ENCODE assay signal across 8 cellular contexts in the genomic region with DNA sequence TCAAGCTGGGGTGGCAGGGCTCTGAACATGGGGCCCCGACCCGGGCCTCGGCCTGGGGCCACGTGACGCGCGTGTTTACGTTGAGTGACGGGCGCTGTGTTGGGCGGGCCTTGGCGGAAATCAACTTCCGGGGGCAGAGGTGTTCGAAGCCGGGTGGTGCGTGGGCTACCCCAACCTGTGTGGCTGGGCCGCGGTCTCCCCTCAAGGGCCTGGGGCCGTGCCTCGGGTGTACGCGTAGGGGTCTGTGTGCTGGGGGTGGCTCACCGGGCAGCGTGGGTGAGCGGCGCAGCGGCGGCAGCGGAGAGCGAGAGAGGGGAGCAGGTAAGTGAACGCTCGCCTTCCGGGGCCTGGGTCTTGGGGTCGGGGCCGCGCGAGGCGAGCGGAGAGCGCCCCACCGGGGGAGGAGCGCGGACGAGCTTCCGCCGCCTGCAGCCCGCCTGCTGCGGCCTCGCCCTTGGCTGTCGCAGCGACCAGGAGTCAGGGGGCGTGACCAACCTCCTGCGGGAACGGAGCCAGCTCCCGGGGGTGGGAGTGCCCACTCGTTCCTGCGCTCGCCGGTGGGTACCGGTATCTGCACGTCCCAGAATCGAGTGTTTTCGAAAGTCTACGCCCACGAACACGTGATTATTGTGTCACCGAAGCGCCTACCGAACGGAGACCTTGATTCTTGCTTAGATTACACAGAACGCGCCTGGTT. TPM values are rescaled to one million over a fixed set of nuclear protein-coding genes. Genes with fewer than 3 reads are reported as not detected.
A peak's percentile ranks its signal among the peaks of the same experiment; 100 is the strongest.
DNase-seq lines count a peak whose midpoint lies in the region; ATAC-seq, FAIRE-seq and TF ChIP-seq lines count a peak whose summit lies in the region.

A gene with protein sequence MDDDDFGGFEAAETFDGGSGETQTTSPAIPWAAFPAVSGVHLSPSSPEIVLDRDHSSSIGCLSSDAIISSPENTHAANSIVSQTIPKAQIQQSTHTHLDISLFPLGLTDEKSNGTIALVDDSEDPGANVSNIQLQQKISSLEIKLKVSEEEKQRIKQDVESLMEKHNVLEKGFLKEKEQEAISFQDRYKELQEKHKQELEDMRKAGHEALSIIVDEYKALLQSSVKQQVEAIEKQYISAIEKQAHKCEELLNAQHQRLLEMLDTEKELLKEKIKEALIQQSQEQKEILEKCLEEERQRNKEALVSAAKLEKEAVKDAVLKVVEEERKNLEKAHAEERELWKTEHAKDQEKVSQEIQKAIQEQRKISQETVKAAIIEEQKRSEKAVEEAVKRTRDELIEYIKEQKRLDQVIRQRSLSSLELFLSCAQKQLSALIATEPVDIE (plus strand): TSS at position 136 of the 697 bp plus-strand sequence. CDS start 66,760 bp downstream, outside the sequence.

- H3K9ac ChIP-seq in kidney (ENCODE audit: low read length in 2 of 2) = peak within 1 kb of the TSS; percentile 96 to 97

- H3K36me3 ChIP-seq in kidney (ENCODE audit: control insufficient read depth in 1 of 2, insufficient read depth in 2 of 2, low read length in 2 of 2) = no peaks in the 10 kb centered on the region

- H3K4me1 Mint-ChIP-seq in central memory CD8-positive, alpha-beta T cell = peaks cover 49% of the 10 kb centered on the region

- peaks cover 32% of the 10 kb centered on the region for H3K36me3 Mint-ChIP-seq in central memory CD8-positive, alpha-beta T cell (ENCODE audit: insufficient read depth)

- CTCF ChIA-PET in AG04449 (lab: Yijun Ruan, JAX) = interaction anchor here (0.5 to 2.2 kb wide), 3 partner anchors 15 to 22 kb away, joined by 3 to 5 read pairs (median 3); no protein-coding TSS in a partner anchor

- H3K4me3 ChIP-seq in AG04449 (ENCODE audit: low read depth, low read length) (peak within 1 kb of the TSS; percentile 97), kidney (ENCODE audit: low read length in 2 of 2) (peak within 1 kb of the TSS; percentile 96 to 98)

- peaks cover 3 to 5% of the 10 kb centered on the region in 2 donors for H3K4me1 ChIP-seq in kidney (ENCODE audit: control insufficient read depth in 1 of 2, insufficient read depth in 1 of 2, low read depth in 1 of 2, low read length in 2 of 2)

- no peak for FAIRE-seq in kidney (lab: Jason Lieb, UNC)

- intact Hi-C loops in kidney (cut with DNase I) = no loop called here

- no peaks in the 10 kb centered on the region for H3K9me3 ChIP-seq in kidney (ENCODE audit: control insufficient read depth in 1 of 2, low read length in 2 of 2)

- peak; percentile 26 for DNase-seq in AG04449 (ENCODE audit: low read depth, low spot score)
- peak; percentile 52 to 83 for DNase-seq in NCI-H446 (lab: John Stamatoyannopoulos, UW)
- peak; percentile 89 to 93 for DNase-seq in central memory CD8-positive, alpha-beta T cell (ENCODE audit: low spot score in 2 of 2)
- DNase-seq in kidney = peak; percentile 96
- DNase-seq in stimulated activated CD4-positive, alpha-beta T cell treated with anti-CD3 and anti-CD28 coated beads, Interleukin-15, amount 100 ng/mL, for 48 hours (ENCODE audit: low read depth in 2 of 2) = peak; percentile 76 to 83

- TF ChIP-seq CTCF in AG04449 (IDR thresholded peaks at IDR 0.05; ENCODE audit: insufficient read depth, low read length, missing control alignments) (no peak), kidney (IDR thresholded peaks at IDR 0.05; ENCODE audit: borderline replicate concordance, extremely low read depth, insufficient read depth) (no peak)

- ATAC-seq in GM18907 (IDR thresholded peaks at IDR 0.05; ENCODE audit: unreplicated experiment) (peak; percentile 95), HG03139 (IDR thresholded peaks at IDR 0.05; ENCODE audit: unreplicated experiment) (peak; percentile 91)
- peak; percentile 83 to 84 for ATAC-seq in activated CD4-positive, CD25-positive, alpha-beta regulatory T cell treated with anti-CD3 and anti-CD28 coated beads, Interleukin-2, amount 50 U/mL, for 24 hours
- ATAC-seq in central memory CD8-positive, alpha-beta T cell (replicated peaks; ENCODE audit: extremely low read depth, poor library complexity, severe bottlenecking) = peak; percentile 87

- peak within 1 kb of the TSS; percentile 97 for H3K4me3 Mint-ChIP-seq in central memory CD8-positive, alpha-beta T cell

- peak within 1 kb of the TSS; percentile 99 for H3K27ac Mint-ChIP-seq in central memory CD8-positive, alpha-beta T cell (ENCODE audit: low read depth)

- POLR2A ChIA-PET in AG04449 (lab: Yijun Ruan, JAX) = interaction anchor here (0.6 to 1.5 kb wide), 5 partner anchors 18 to 682 kb away, joined by 3 to 5 read pairs (median 4); no protein-coding TSS in a partner anchor

- H3K9me3 Mint-ChIP-seq in central memory CD8-positive, alpha-beta T cell = no peaks in the 10 kb centered on the region

- H3K27ac ChIP-seq in kidney (ENCODE audit: low read depth in 2 of 2, low read length in 2 of 2) = peak within 1 kb of the TSS; percentile 93 to 99

- no peaks in the 10 kb centered on the region for H3K27me3 Mint-ChIP-seq in central memory CD8-positive, alpha-beta T cell

RNA-seq across cellular contexts. Expression of the gene that starts here (rescaled TPM):
- 35.7 TPM for total RNA-seq in kidney
- polyA plus RNA-seq in kidney (ENCODE audit: insufficient read depth, low read depth, low replicate concordance) = 17.5 TPM

Comparison
In these comparisons a context has a peak if more than half of its experiments do, and no peak if none do; other contexts are left out.
1. Peak in every context shown above with its lines: DNase-seq, ATAC-seq, H3K4me3 ChIP-seq and H3K27ac ChIP-seq.
2. DNase-seq: peak in every context shown above with its lines; median percentile 96 in kidney; 91 in central memory CD8-positive, alpha-beta T cell; 80 in stimulated activated CD4-positive, alpha-beta T cell treated with anti-CD3 and anti-CD28 coated beads, Interleukin-15, amount 100 ng/mL, for 48 hours; 68 in NCI-H446; 26 in AG04449.